12 cellular contexts compared by ENCODE assay signal in genomic region chrX:18763106-18763505, GRCh38. TPM values are rescaled to one million over a fixed set of nuclear protein-coding genes. Genes with fewer than 3 reads are reported as not detected.
DNase-seq lines count a peak whose midpoint lies in the region; ATAC-seq, FAIRE-seq and TF ChIP-seq lines count a peak whose summit lies in the region.
"Not testable (repeated sequence)": the region's sequence is repeated elsewhere in the genome, so short reads cannot be mapped to it uniquely, and the experiment has no call there.
"Had no signal": no experiment of that assay in that cellular context is flagged by ENCODE, and none has a peak within 500 bp of the region (broad histone marks: within the 10 kb centered on the region; RNA-seq: fewer than 3 reads in every experiment).

No MANE protein-coding gene starts in this region.

- H3K27me3 Mint-ChIP-seq in progenitor cell of endocrine pancreas: not testable (repeated sequence)

- H4K5ac ChIP-seq in mesendoderm (ENCODE audit: low read length): not testable (repeated sequence)

- not testable (repeated sequence) for H2BK120ac ChIP-seq in mesendoderm (ENCODE audit: low read depth, low read length)

- not testable (repeated sequence) for H2BK5ac ChIP-seq in mesendoderm (ENCODE audit: low read length)

- H3K79me1 ChIP-seq in mesendoderm (ENCODE audit: low read length): not testable (repeated sequence)

- TF ChIP-seq CTCF in A549 (IDR thresholded peaks at IDR 0.05); endothelial cell of umbilical vein (IDR thresholded peaks at IDR 0.05; ENCODE audit: extremely low read depth in 1 of 2, insufficient read depth in 1 of 2, low read depth in 1 of 2, low read length in 2 of 2); progenitor cell of endocrine pancreas (IDR thresholded peaks at IDR 0.05; ENCODE audit: unreplicated experiment): not testable (repeated sequence)

- not testable (repeated sequence) for H3K9me3 ChIP-seq in A549; endothelial cell of umbilical vein (replicated peaks; ENCODE audit: control insufficient read depth, insufficient read depth, low read length)

- H3K4me3 Mint-ChIP-seq in progenitor cell of endocrine pancreas (ENCODE audit: low read depth): not testable (repeated sequence)

- H3K4ac ChIP-seq in mesendoderm (ENCODE audit: low read depth, low read length): not testable (repeated sequence)

- H3K36me3 Mint-ChIP-seq in progenitor cell of endocrine pancreas (ENCODE audit: insufficient read depth): not testable (repeated sequence)

- not testable (repeated sequence) for H4K20me1 ChIP-seq in endothelial cell of umbilical vein (replicated peaks; ENCODE audit: control insufficient read depth, extremely low read depth, insufficient read depth, low read length)

- CTCF ChIA-PET in A549 (lab: Yijun Ruan, JAX); endothelial cell of umbilical vein (lab: Charles Lee): not testable (repeated sequence)

- not testable (repeated sequence) for H3K23ac ChIP-seq in mesendoderm (ENCODE audit: low read length)

- not testable (repeated sequence) for DNase-seq in A549 (ENCODE audit: low read depth in 1 of 2, low spot score in 1 of 2); endothelial cell of umbilical vein (ENCODE audit: low read depth, low spot score); progenitor cell of endocrine pancreas (ENCODE audit: low spot score, unreplicated experiment)
- DNase-seq in ELF-1 (ENCODE audit: low read depth, low spot score) (peak; percentile 27), mesendoderm (peak; percentile 68)

- not testable (repeated sequence) for H3K36me3 ChIP-seq in endothelial cell of umbilical vein (ENCODE audit: control insufficient read depth in 2 of 2, extremely low read depth in 1 of 2, insufficient read depth in 2 of 2, low read length in 2 of 2); mesendoderm (ENCODE audit: control insufficient read depth, insufficient read depth, low read length)

- not testable (repeated sequence) for BruUV-seq in endothelial cell of umbilical vein (replicated peaks; lab: Mats Ljungman, UMichigan)

- dilution Hi-C loops in endothelial cell of umbilical vein (cut with MboI; ENCODE audit: extremely low pct_ligation_motif_present, low sequenced_read_pairs): not testable (repeated sequence)

- not testable (repeated sequence) for H2AFZ ChIP-seq in endothelial cell of umbilical vein (ENCODE audit: low read depth, low read length)

- TF ChIP-seq EP300 in A549 (IDR thresholded peaks at IDR 0.05): not testable (repeated sequence)

- not testable (repeated sequence) for TF ChIP-seq RAD21 in A549 (conservative IDR thresholded peaks at IDR 0.05 in 1 of 2, IDR thresholded peaks at IDR 0.05 in 1 of 2)

- H2BK15ac ChIP-seq in mesendoderm (replicated peaks; ENCODE audit: low read depth): not testable (repeated sequence)

- TF ChIP-seq POLR2A in A549 (IDR thresholded peaks at IDR 0.05; ENCODE audit: low read length); endothelial cell of umbilical vein (IDR thresholded peaks at IDR 0.05; ENCODE audit: low read depth, low read length): not testable (repeated sequence)

- not testable (repeated sequence) for H4K8ac ChIP-seq in mesendoderm (ENCODE audit: low read depth, low read length)

- not testable (repeated sequence) for H3K9ac ChIP-seq in endothelial cell of umbilical vein (replicated peaks; ENCODE audit: extremely low read depth, insufficient read depth, low read length); mesendoderm (ENCODE audit: low read length)

- not testable (repeated sequence) for H3K4me3 ChIP-seq in A549; endothelial cell of umbilical vein (replicated peaks in 1 of 3; ENCODE audit: insufficient read depth in 1 of 3, low read depth in 1 of 3, low read length in 3 of 3); mesendoderm (ENCODE audit: low read length)

- intact Hi-C loops in endothelial cell of umbilical vein (cut with micrococcal nuclease): not testable (repeated sequence)

- H3K4me1 Mint-ChIP-seq in progenitor cell of endocrine pancreas (ENCODE audit: low read depth): peaks cover 16% of the 10 kb centered on the region

- not testable (repeated sequence) for H3K27me3 ChIP-seq in endothelial cell of umbilical vein (ENCODE audit: control insufficient read depth in 2 of 2, insufficient read depth in 2 of 2, low read length in 2 of 2); mesendoderm (ENCODE audit: insufficient read depth, low read length, poor library complexity)

- not testable (repeated sequence) for ATAC-seq in A549

- H2AK5ac ChIP-seq in mesendoderm (ENCODE audit: low read length): not testable (repeated sequence)

- not testable (repeated sequence) for H3K27ac ChIP-seq in A549; endothelial cell of umbilical vein (ENCODE audit: insufficient read depth, low read depth, low read length); mesendoderm (ENCODE audit: low read depth, low read length)

- POLR2A ChIA-PET in A549 (lab: Yijun Ruan, JAX); endothelial cell of umbilical vein (lab: Charles Lee): not testable (repeated sequence)

- peak; percentile 87 for FAIRE-seq in A549 (lab: Jason Lieb, UNC)
- FAIRE-seq in endothelial cell of umbilical vein (lab: Jason Lieb, UNC): peak; percentile 44

- not testable (repeated sequence) for H3K18ac ChIP-seq in mesendoderm (ENCODE audit: low read length)

- H3K56ac ChIP-seq in mesendoderm (ENCODE audit: low read length): not testable (repeated sequence)

- H3K79me2 ChIP-seq in endothelial cell of umbilical vein (ENCODE audit: control insufficient read depth, insufficient read depth, low read length); mesendoderm (ENCODE audit: control insufficient read depth, insufficient read depth, low read length): not testable (repeated sequence)

- not testable (repeated sequence) for H3K4me2 ChIP-seq in A549; endothelial cell of umbilical vein (ENCODE audit: insufficient read depth, low read length); mesendoderm (ENCODE audit: low read length)

- H3K9me1 ChIP-seq in endothelial cell of umbilical vein (replicated peaks; ENCODE audit: control insufficient read depth, extremely low read depth, insufficient read depth, low read length): not testable (repeated sequence)

- peak overlapping the region; percentile 45 for H3K27ac Mint-ChIP-seq in progenitor cell of endocrine pancreas

- 75% methylated on average over 3 of the region's 3 CpGs for WGBS in A549 (ENCODE audit: missing lambda C conversion rate)
- WGBS in mesendoderm (ENCODE audit: extremely low coverage, insufficient coverage, low lambda C conversion rate): no CpG with 5 or more reads among the region's 3 CpGs

- not testable (repeated sequence) for H3K4me1 ChIP-seq in A549; endothelial cell of umbilical vein (ENCODE audit: control insufficient read depth, extremely low read depth, insufficient read depth, low read length); mesendoderm (ENCODE audit: control insufficient read depth, low read depth, low read length)

- H3K9me3 Mint-ChIP-seq in progenitor cell of endocrine pancreas (ENCODE audit: low read depth): peaks cover 24% of the 10 kb centered on the region

RNA-seq across cellular contexts. Expression of gene PPEF1, which starts 55.7 kb away (rescaled TPM):
- polyA plus RNA-seq in A549 (2011; rRNA removed) (1.9 and 2.0 TPM in 2 replicates), A549 (2017; fragmentation: RNase III; extraction: RNeasy Plus Mini Kit Qiagen cat#74134 plus additional on column Dnase treatment) (1.0 to 1.1 TPM (median 1.0 TPM) in 3 replicates), endothelial cell of umbilical vein (not detected in 2 replicates)
- 0.21 and 0.29 TPM in 2 replicates for polyA plus RNA-seq in A549 (2012; cell fraction: cytosol; rRNA removed)
- polyA plus RNA-seq in A549 (2012; cell fraction: nucleus; rRNA removed): 0.11 and 0.18 TPM in 2 replicates
- polyA minus RNA-seq in A549 (2011; rRNA and poly(A)+ RNA removed): 3.0 and 3.9 TPM in 2 replicates
- total RNA-seq in endothelial cell of umbilical vein (not detected in 2 replicates), progenitor cell of endocrine pancreas (0.58 and 1.1 TPM in 2 replicates)
- not detected in 2 replicates for polyA plus RNA-seq in endothelial cell of umbilical vein (2011; cell fraction: cytosol; rRNA removed)
- polyA plus RNA-seq in endothelial cell of umbilical vein (2011; cell fraction: nucleus; rRNA removed): not detected in 2 replicates
- not detected in 2 replicates for polyA plus RNA-seq in endothelial cell of umbilical vein (2012)
- polyA minus RNA-seq in endothelial cell of umbilical vein: not detected in 2 replicates
- polyA minus RNA-seq in endothelial cell of umbilical vein (2011; cell fraction: cytosol; rRNA and poly(A)+ RNA removed): 2.0 TPM
- not detected in 2 replicates for polyA minus RNA-seq in endothelial cell of umbilical vein (2011; cell fraction: nucleus; rRNA and poly(A)+ RNA removed)
- 0.20 TPM for polyA plus RNA-seq in mesendoderm (2013, experiment 1 of 2)
- 0.24 TPM for polyA plus RNA-seq in mesendoderm (2013, experiment 2 of 2)
- total RNA-seq: A172; Calu3; CD8-positive, alpha-beta memory T cell; G401 had no signal
- polyA plus RNA-seq: AG04450; CD4-positive, alpha-beta memory T cell; CD4-positive, CD25-positive, alpha-beta regulatory T cell; CD8-positive, alpha-beta memory T cell had no signal
